ENCODE assay signal across 14 cellular contexts in the genomic region with DNA sequence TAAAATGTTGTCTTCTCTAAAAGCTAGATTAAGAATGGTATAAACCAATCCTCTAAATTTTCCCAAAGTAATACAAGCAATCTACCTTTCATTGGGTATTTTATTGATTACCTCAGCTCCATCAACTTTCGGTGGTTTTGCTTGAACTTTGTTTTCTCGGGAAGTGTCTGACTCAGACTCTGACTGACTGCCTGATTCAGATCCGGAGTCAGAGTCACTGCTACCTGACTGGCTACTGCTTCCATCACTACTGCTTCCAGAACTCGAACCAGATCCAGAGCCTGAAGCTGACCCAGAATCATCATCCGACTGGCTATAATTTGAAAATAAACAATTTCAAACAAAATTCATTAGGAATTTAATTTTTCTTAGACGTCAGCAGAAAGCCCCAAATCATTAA. TPM values are rescaled to one million over a fixed set of nuclear protein-coding genes. Genes with fewer than 3 reads are reported as not detected.
A peak's percentile ranks its signal among the peaks of the same experiment; 100 is the strongest.
DNase-seq lines count a peak whose midpoint lies in the region; ATAC-seq, FAIRE-seq and TF ChIP-seq lines count a peak whose summit lies in the region.
"Had no signal": no experiment of that assay in that cellular context is flagged by ENCODE, and none has a peak within 500 bp of the region (broad histone marks: within the 10 kb centered on the region; RNA-seq: fewer than 3 reads in every experiment).

No MANE protein-coding gene starts in this region.

- no peak for DNase-seq in activated naive CD4-positive, alpha-beta T cell treated with anti-CD3 and anti-CD28 coated beads for 36 hours
- DNase-seq in RCC 7860 (ENCODE audit: low spot score) (peak; percentile 30), bronchial epithelial cell (ENCODE audit: low read depth) (peak; percentile 71), psoas muscle (no peak)
- DNase-seq in activated naive CD4-positive, alpha-beta T cell treated with anti-CD3 and anti-CD28 coated beads, Interleukin-2, amount 10 ng/mL, durations not matched to agents 7 days and 5 days = no peak
- DNase-seq: effector memory CD8-positive, alpha-beta T cell; GOT3; lower lobe of right lung; stimulated activated CD8-positive, alpha-beta memory T cell treated with anti-CD3 and anti-CD28 coated beads, Interleukin-4, amount 100 ng/mL, for 48 hours; T1000 had no signal

- H3K27ac ChIP-seq in psoas muscle = no peak overlapping the region
- H3K27ac ChIP-seq: hepatocyte, lower lobe of right lung had no signal

- intact Hi-C loops in activated naive CD4-positive, alpha-beta T cell treated with anti-CD3 and anti-CD28 coated beads for 36 hours (cut with micrococcal nuclease) = no loop called here
- intact Hi-C loops in psoas muscle (cut with DNase I) = loop anchor here (5.0 kb wide), 2 partner anchors 37 to 42 kb away; no protein-coding TSS in a partner anchor

- 86 to 88% (median 88%) methylated on average over 6 of the region's 6 CpGs for WGBS in psoas muscle, 3 donors

- H3K27me3 Mint-ChIP-seq in activated naive CD4-positive, alpha-beta T cell treated with anti-CD3 and anti-CD28 coated beads, Interleukin-2, amount 50 U/mL, for 24 hours = no peaks in the 10 kb centered on the region
- no peaks in the 10 kb centered on the region for H3K27me3 Mint-ChIP-seq in activated naive CD4-positive, alpha-beta T cell treated with anti-CD3 and anti-CD28 coated beads for 36 hours (ENCODE audit: low read depth)
- H3K27me3 Mint-ChIP-seq in activated naive CD4-positive, alpha-beta T cell treated with anti-CD3 and anti-CD28 coated beads, Interleukin-2, amount 10 ng/mL, durations not matched to agents 7 days and 5 days = no peaks in the 10 kb centered on the region
- H3K27me3 Mint-ChIP-seq: effector memory CD8-positive, alpha-beta T cell had no signal

- H3K36me3 Mint-ChIP-seq in activated naive CD4-positive, alpha-beta T cell treated with anti-CD3 and anti-CD28 coated beads, Interleukin-2, amount 50 U/mL, for 24 hours = peaks cover 11% of the 10 kb centered on the region
- H3K36me3 Mint-ChIP-seq in activated naive CD4-positive, alpha-beta T cell treated with anti-CD3 and anti-CD28 coated beads for 36 hours (ENCODE audit: low read depth) = peaks cover 22% of the 10 kb centered on the region
- H3K36me3 Mint-ChIP-seq in activated naive CD4-positive, alpha-beta T cell treated with anti-CD3 and anti-CD28 coated beads, Interleukin-2, amount 10 ng/mL, durations not matched to agents 7 days and 5 days = peaks cover 23% of the 10 kb centered on the region

- H3K9me3 ChIP-seq in psoas muscle = no peaks in the 10 kb centered on the region
- H3K9me3 ChIP-seq: lower lobe of right lung had no signal

- FAIRE-seq in RCC 7860 (lab: Jason Lieb, UNC) = no peak
- FAIRE-seq in bronchial epithelial cell (lab: Jason Lieb, UNC) = no peak

- H3K27me3 ChIP-seq in bronchial epithelial cell (ENCODE audit: control insufficient read depth, insufficient read depth, low read length) (no peaks in the 10 kb centered on the region), psoas muscle (ENCODE audit: insufficient read depth in 3 of 3, low read length in 2 of 3) (no peaks in the 10 kb centered on the region)
- H3K27me3 ChIP-seq: hepatocyte had no signal

- no peak overlapping the region for H3K4me3 Mint-ChIP-seq in activated naive CD4-positive, alpha-beta T cell treated with anti-CD3 and anti-CD28 coated beads, Interleukin-2, amount 50 U/mL, for 24 hours
- H3K4me3 Mint-ChIP-seq in activated naive CD4-positive, alpha-beta T cell treated with anti-CD3 and anti-CD28 coated beads for 36 hours = no peak overlapping the region
- H3K4me3 Mint-ChIP-seq in activated naive CD4-positive, alpha-beta T cell treated with anti-CD3 and anti-CD28 coated beads, Interleukin-2, amount 10 ng/mL, durations not matched to agents 7 days and 5 days = no peak overlapping the region
- H3K4me3 Mint-ChIP-seq: effector memory CD8-positive, alpha-beta T cell had no signal

- H3K4me3 ChIP-seq in bronchial epithelial cell (ENCODE audit: low read depth, low read length) = no peak overlapping the region
- no peak overlapping the region for H3K4me3 ChIP-seq in psoas muscle
- H3K4me3 ChIP-seq: hepatocyte, lower lobe of right lung had no signal

- peak overlapping the region; percentile 79 for H3K27ac Mint-ChIP-seq in activated naive CD4-positive, alpha-beta T cell treated with anti-CD3 and anti-CD28 coated beads, Interleukin-2, amount 50 U/mL, for 24 hours
- H3K27ac Mint-ChIP-seq in activated naive CD4-positive, alpha-beta T cell treated with anti-CD3 and anti-CD28 coated beads for 36 hours = no peak overlapping the region
- no peak overlapping the region for H3K27ac Mint-ChIP-seq in activated naive CD4-positive, alpha-beta T cell treated with anti-CD3 and anti-CD28 coated beads, Interleukin-2, amount 10 ng/mL, durations not matched to agents 7 days and 5 days

- TF ChIP-seq CTCF in bronchial epithelial cell (IDR thresholded peaks at IDR 0.05; ENCODE audit: insufficient read depth, low read length, severe bottlenecking) = no peak
- TF ChIP-seq CTCF in psoas muscle (IDR thresholded peaks at IDR 0.05) = no peak

- H3K4me1 Mint-ChIP-seq in activated naive CD4-positive, alpha-beta T cell treated with anti-CD3 and anti-CD28 coated beads, Interleukin-2, amount 50 U/mL, for 24 hours = peaks cover 70% of the 10 kb centered on the region
- H3K4me1 Mint-ChIP-seq in activated naive CD4-positive, alpha-beta T cell treated with anti-CD3 and anti-CD28 coated beads for 36 hours (ENCODE audit: low read depth) = peaks cover 38% of the 10 kb centered on the region
- H3K4me1 Mint-ChIP-seq in activated naive CD4-positive, alpha-beta T cell treated with anti-CD3 and anti-CD28 coated beads, Interleukin-2, amount 10 ng/mL, durations not matched to agents 7 days and 5 days = peaks cover 15% of the 10 kb centered on the region

- no peaks in the 10 kb centered on the region for H3K9me3 Mint-ChIP-seq in activated naive CD4-positive, alpha-beta T cell treated with anti-CD3 and anti-CD28 coated beads, Interleukin-2, amount 50 U/mL, for 24 hours
- no peaks in the 10 kb centered on the region for H3K9me3 Mint-ChIP-seq in activated naive CD4-positive, alpha-beta T cell treated with anti-CD3 and anti-CD28 coated beads for 36 hours
- no peaks in the 10 kb centered on the region for H3K9me3 Mint-ChIP-seq in activated naive CD4-positive, alpha-beta T cell treated with anti-CD3 and anti-CD28 coated beads, Interleukin-2, amount 10 ng/mL, durations not matched to agents 7 days and 5 days
- H3K9me3 Mint-ChIP-seq: effector memory CD8-positive, alpha-beta T cell had no signal

- CTCF ChIA-PET in activated naive CD4-positive, alpha-beta T cell treated with anti-CD3 and anti-CD28 coated beads for 36 hours (lab: Charles Lee) = interaction anchor here (0.7 to 3.2 kb wide), 8 partner anchors 14 to 182 kb away, joined by 3 to 23 read pairs (median 4); no protein-coding TSS in a partner anchor
- CTCF ChIA-PET in activated naive CD4-positive, alpha-beta T cell treated with anti-CD3 and anti-CD28 coated beads, Interleukin-2, amount 10 ng/mL, durations not matched to agents 7 days and 5 days (lab: Charles Lee) = interaction anchor here (1.1 to 3.1 kb wide), 6 partner anchors 9 to 156 kb away, joined by 3 to 33 read pairs (median 5); no protein-coding TSS in a partner anchor

- H3K4me1 ChIP-seq in psoas muscle = peaks cover 17% of the 10 kb centered on the region

- ATAC-seq in psoas muscle (peak in 3 of 4 donors; percentile 47 to 67 (median 66)), HG02840 (IDR thresholded peaks at IDR 0.05; ENCODE audit: low FRiP score, unreplicated experiment) (no peak), HG03460 (IDR thresholded peaks at IDR 0.05; ENCODE audit: unreplicated experiment) (no peak)
- ATAC-seq: effector memory CD8-positive, alpha-beta T cell; lower lobe of right lung had no signal

- H3K36me3 ChIP-seq in bronchial epithelial cell (ENCODE audit: control insufficient read depth, insufficient read depth, low read length) (peaks cover 1% of the 10 kb centered on the region), psoas muscle (ENCODE audit: insufficient read depth in 1 of 2, low read depth in 1 of 2) (peaks cover 3 to 51% of the 10 kb centered on the region in 2 donors)

RNA-seq across cellular contexts. Expression of gene CHD1, which starts 24.0 kb away (rescaled TPM):
- 10 to 100 TPM; 50.5 to 52.1 TPM for total RNA-seq in activated naive CD4-positive, alpha-beta T cell treated with anti-CD3 and anti-CD28 coated beads for 36 hours
- total RNA-seq in bronchial epithelial cell (42.0 and 50.5 TPM in 2 replicates), psoas muscle (10 to 100 TPM in 3 of 4 donors, 1 to 10 TPM in 1; 9.5 to 30.4 (median 24.5) TPM)
- 10 to 100 TPM; 10.1 to 13.6 (median 13.4) TPM for polyA plus RNA-seq in psoas muscle

Comparison
In these comparisons a context has a peak if more than half of its experiments do, and no peak if none do; other contexts are left out.
1. DNase-seq: peak in RCC 7860 (single experiment) and bronchial epithelial cell (single experiment); none in activated naive CD4-positive, alpha-beta T cell treated with anti-CD3 and anti-CD28 coated beads for 36 hours (single experiment), psoas muscle (0 of 2) and activated naive CD4-positive, alpha-beta T cell treated with anti-CD3 and anti-CD28 coated beads, Interleukin-2, amount 10 ng/mL, durations not matched to agents 7 days and 5 days (single experiment).
2. ATAC-seq: peak in psoas muscle (3 of 4); none in HG02840 (single experiment) and HG03460 (single experiment).